Comparison of ENCODE assay signal across 9 cellular contexts in the genomic region with DNA sequence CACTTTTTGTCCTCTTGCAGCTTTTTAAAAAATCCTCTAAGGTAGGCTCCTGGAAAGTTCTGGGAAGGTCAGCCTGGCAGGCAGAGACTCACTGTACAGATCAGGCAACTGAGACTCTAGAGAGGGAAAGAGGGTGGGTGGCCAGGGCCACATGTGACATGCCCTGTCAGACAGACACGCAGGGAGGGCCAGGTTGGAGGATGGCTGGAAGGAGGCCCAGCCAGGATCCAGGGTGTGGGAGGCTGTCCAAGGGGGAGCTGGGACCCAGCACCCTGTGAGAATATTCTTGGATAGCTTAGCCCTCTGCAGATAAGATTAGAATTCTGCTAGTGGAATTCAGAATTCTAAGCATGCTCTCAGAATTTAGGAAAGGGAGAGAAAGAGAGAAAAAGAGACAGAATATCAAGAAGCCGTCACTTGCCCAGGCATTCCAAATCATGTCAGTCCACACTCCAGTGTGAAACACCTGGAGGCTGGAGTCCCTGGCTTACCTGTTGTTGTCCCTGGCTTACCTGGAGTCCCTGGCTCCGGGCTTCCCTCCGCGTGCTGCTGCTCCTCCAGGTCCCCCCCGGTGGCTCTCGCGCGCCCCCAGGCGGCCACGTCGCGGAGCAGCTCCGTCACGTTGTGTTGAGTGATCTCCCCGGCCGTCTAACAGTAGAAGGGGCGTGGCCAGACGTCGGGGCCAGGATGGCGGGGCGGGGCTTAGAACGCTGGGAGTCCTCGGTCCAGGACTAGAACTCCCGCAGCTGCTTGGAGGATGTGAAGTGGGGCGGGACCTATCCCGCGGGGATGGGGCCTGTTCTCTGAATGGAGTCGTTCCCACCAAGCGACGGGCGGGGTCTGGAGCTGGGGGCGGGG. TPM values are rescaled to one million over a fixed set of nuclear protein-coding genes. Genes with fewer than 3 reads are reported as not detected.
A peak's percentile ranks its signal among the peaks of the same experiment; 100 is the strongest.
DNase-seq lines count a peak whose midpoint lies in the region; ATAC-seq, FAIRE-seq and TF ChIP-seq lines count a peak whose summit lies in the region.
"Had no signal": no experiment of that assay in that cellular context is flagged by ENCODE, and none has a peak within 500 bp of the region (broad histone marks: within the 10 kb centered on the region; RNA-seq: fewer than 3 reads in every experiment).

No MANE protein-coding gene starts in this region.

- H3K27ac ChIP-seq in OCI-LY7 (ENCODE audit: low read depth, low read length, poor library complexity, severe bottlenecking): no peak overlapping the region
- H3K27ac ChIP-seq in endodermal cell (ENCODE audit: low read depth, low read length): no peak overlapping the region

- no peaks in the 10 kb centered on the region for H4K20me1 ChIP-seq in OCI-LY7 (ENCODE audit: insufficient read depth, low read length)

- peaks cover 2% of the 10 kb centered on the region for H3K9me3 Mint-ChIP-seq in endodermal cell

- H3K9ac ChIP-seq in endodermal cell (ENCODE audit: extremely low read depth, low read length, poor library complexity, severe bottlenecking): no peak overlapping the region

- H3K79me2 ChIP-seq in OCI-LY7 (ENCODE audit: insufficient read depth, low read depth, low read length): no peaks in the 10 kb centered on the region

- no peak overlapping the region for H3K27ac Mint-ChIP-seq in endodermal cell

- peaks cover 5% of the 10 kb centered on the region for H3K4me1 ChIP-seq in OCI-LY7 (ENCODE audit: insufficient read depth, low read length, poor library complexity, severe bottlenecking)
- H3K4me1 ChIP-seq in endodermal cell (ENCODE audit: control insufficient read depth, insufficient read depth, low read length): no peaks in the 10 kb centered on the region
- no peaks in the 10 kb centered on the region for H3K4me1 ChIP-seq in mucosa of descending colon (ENCODE audit: low read depth)

- H3K4me1 Mint-ChIP-seq in endodermal cell: peaks cover 6% of the 10 kb centered on the region

- in situ Hi-C loops in KBM-7 (cut with MboI; ENCODE audit: low pct_unique_long_range_greater_than_20kb, low sequenced_read_pairs): no loop called here

- H3K4me3 ChIP-seq in OCI-LY7 (ENCODE audit: low read depth, low read length, poor library complexity, severe bottlenecking) (peak overlapping the region; percentile 22), endodermal cell (ENCODE audit: low read length) (no peak overlapping the region), mucosa of descending colon (no peak overlapping the region)

- BruUV-seq in OCI-LY7 (replicated peaks; lab: Mats Ljungman, UMichigan): no TSS peak

- peak; percentile 97 for DNase-seq in GM12892 (ENCODE audit: insufficient read length)
- DNase-seq in KBM-7: peak; percentile 95
- DNase-seq in OCI-LY7 (ENCODE audit: low spot score): peak; percentile 95
- peak; percentile 54 for DNase-seq in activated CD8-positive, alpha-beta memory T cell treated with anti-CD3 and anti-CD28 coated beads, Interleukin-2, amount 50 U/mL, for 1 hour (ENCODE audit: extremely low read depth)
- peak; percentile 99 for DNase-seq in endodermal cell
- DNase-seq in mucosa of descending colon: peak; percentile 92
- peak; percentile 64 for DNase-seq in stimulated activated CD8-positive, alpha-beta memory T cell treated with anti-CD3 and anti-CD28 coated beads, Interleukin-7, amount 100 ng/mL, for 1 hour (ENCODE audit: low read depth in 2 of 2)

- POLR2A ChIA-PET in OCI-LY7 (lab: Charles Lee): no interaction called here

- CTCF ChIA-PET in OCI-LY7 (lab: Charles Lee; ENCODE audit: unreplicated experiment): interaction anchor here (0.6 to 1.5 kb wide), 2 partner anchors 9 to 10 kb away, joined by 3 to 4 read pairs; no protein-coding TSS in a partner anchor

- H3K36me3 Mint-ChIP-seq in endodermal cell (ENCODE audit: low read depth): no peaks in the 10 kb centered on the region

- no peak overlapping the region for H2AFZ ChIP-seq in OCI-LY7 (ENCODE audit: low read length)

- intact Hi-C loops in OCI-LY7 (cut with micrococcal nuclease; ENCODE audit: unreplicated experiment) (loop anchor here (1.0 to 5.0 kb wide), 3 partner anchors 19 to 278 kb away; no protein-coding TSS in a partner anchor), mucosa of descending colon (cut with DNase I, micrococcal nuclease) (no loop called here)

- peaks cover 83% of the 10 kb centered on the region for H3K27me3 Mint-ChIP-seq in endodermal cell (ENCODE audit: insufficient read depth)

- peak overlapping the region; percentile 18; the same call in 1 of the 2 replicates for H3K4me2 ChIP-seq in OCI-LY7 (ENCODE audit: low read length)

- FAIRE-seq in GM12892 (lab: Jason Lieb, UNC): peak; percentile 70

- no peak for TF ChIP-seq POLR2A in GM12892 (IDR thresholded peaks at IDR 0.05; ENCODE audit: low read depth, low read length)

- H3K36me3 ChIP-seq in OCI-LY7 (ENCODE audit: insufficient read depth, low read length) (no peaks in the 10 kb centered on the region), endodermal cell (ENCODE audit: control insufficient read depth, insufficient read depth, low read length) (no peaks in the 10 kb centered on the region), mucosa of descending colon (ENCODE audit: low read depth) (no peaks in the 10 kb centered on the region)

- ATAC-seq in mucosa of descending colon (peak; percentile 97), HG02571 (IDR thresholded peaks at IDR 0.05; ENCODE audit: unreplicated experiment) (no peak)

- H3K9me3 ChIP-seq in OCI-LY7 (ENCODE audit: low read length) (no peaks in the 10 kb centered on the region), endodermal cell (ENCODE audit: control insufficient read depth, low read length) (no peaks in the 10 kb centered on the region), mucosa of descending colon (no peaks in the 10 kb centered on the region)

- WGBS in endodermal cell (ENCODE audit: insufficient coverage in 1 of 2, insufficient read length in 1 of 2), 2 experiments: 4% methylated on average over 14 to 33 of the region's 33 CpGs

- peak; percentile 98 for TF ChIP-seq CTCF in OCI-LY7 (conservative IDR thresholded peaks at IDR 0.05; ENCODE audit: low read length)
- TF ChIP-seq CTCF in endodermal cell (conservative IDR thresholded peaks at IDR 0.05): peak; percentile 99
- peak; percentile 87 for TF ChIP-seq CTCF in mucosa of descending colon (IDR thresholded peaks at IDR 0.05)

- no peak overlapping the region for H3K4me3 Mint-ChIP-seq in endodermal cell

- no peaks in the 10 kb centered on the region for H3K27me3 ChIP-seq in endodermal cell (ENCODE audit: control insufficient read depth, insufficient read depth, low read length, poor library complexity, severe bottlenecking)

- no peaks in the 10 kb centered on the region for H3K9me2 ChIP-seq in OCI-LY7 (ENCODE audit: insufficient read depth, low read length)

RNA-seq across cellular contexts. Expression of gene TNNI3, which starts 2.8 kb away (rescaled TPM):
- polyA plus RNA-seq in GM12892 (2012; ENCODE audit: missing spikeins): not detected
- 2.6 TPM in 1 of 2 replicates, not detected in the other for total RNA-seq in OCI-LY7 (2014; rRNA removed; shearing (Covaris generic))
- total RNA-seq in OCI-LY7 (2022) (not detected in 2 replicates), endodermal cell (10 to 100 TPM in 1 of 2 donors, 1 to 10 TPM in 1; 9.8 to 14.2 TPM), mucosa of descending colon (1 to 10 TPM in 1 of 3 donors, not detected in 2; 2.2 TPM)
- 9.9 TPM for polyA plus RNA-seq in endodermal cell (2013, experiment 1 of 2)
- polyA plus RNA-seq in endodermal cell (2013, experiment 2 of 2): 9.5 TPM

RNA-seq across cellular contexts. Expression of gene DNAAF3, which starts 6.1 kb away (rescaled TPM):
- not detected for polyA plus RNA-seq in GM12892 (2012; ENCODE audit: missing spikeins)
- total RNA-seq in OCI-LY7 (2014; rRNA removed; shearing (Covaris generic)): 0.85 and 2.8 TPM in 2 replicates
- total RNA-seq in OCI-LY7 (2022) (2.2 and 2.5 TPM in 2 replicates), endodermal cell (1 to 10 TPM; 5.9 to 9.5 TPM), mucosa of descending colon (1 to 10 TPM in 1 of 3 donors, under 1 TPM in 2; 0.54 to 1.0 (median 0.69) TPM)
- 10.2 TPM for polyA plus RNA-seq in endodermal cell (2013, experiment 1 of 2)
- polyA plus RNA-seq in endodermal cell (2013, experiment 2 of 2): 7.5 TPM
- total RNA-seq: skeletal muscle tissue had no signal

RNA-seq across cellular contexts. Expression of gene TNNT1, which starts 11.4 kb away (rescaled TPM):
- not detected for polyA plus RNA-seq in GM12892 (2012; ENCODE audit: missing spikeins)
- total RNA-seq in OCI-LY7 (2014; rRNA removed; shearing (Covaris generic)): 17.6 and 21.9 TPM in 2 replicates
- total RNA-seq in OCI-LY7 (2022) (11.2 and 11.6 TPM in 2 replicates), endodermal cell (10 to 100 TPM; 22.9 to 66.7 TPM), mucosa of descending colon (1 to 10 TPM in 1 of 3 donors, under 1 TPM in 2; 0.63 to 1.1 (median 0.65) TPM)
- 43.3 TPM for polyA plus RNA-seq in endodermal cell (2013, experiment 1 of 2)
- 40.7 TPM for polyA plus RNA-seq in endodermal cell (2013, experiment 2 of 2)

RNA-seq across cellular contexts. Expression of gene SYT5, which starts 19.7 kb away (rescaled TPM):
- polyA plus RNA-seq in GM12892 (2012; ENCODE audit: missing spikeins): not detected
- total RNA-seq in OCI-LY7 (2014; rRNA removed; shearing (Covaris generic)): 0.44 TPM in 1 of 2 replicates, not detected in the other
- total RNA-seq in OCI-LY7 (2022) (0.84 and 1.3 TPM in 2 replicates), endodermal cell (not detected), mucosa of descending colon (1 to 10 TPM; 1.0 to 2.9 (median 1.2) TPM)
- polyA plus RNA-seq in endodermal cell (2013, experiment 1 of 2): 6.1 TPM
- polyA plus RNA-seq in endodermal cell (2013, experiment 2 of 2): 7.9 TPM
- total RNA-seq: skeletal muscle tissue had no signal

RNA-seq across cellular contexts. Expression of gene PPP1R12C, which starts 42.9 kb away (rescaled TPM):
- polyA plus RNA-seq in GM12892 (2012; ENCODE audit: missing spikeins): 30.1 TPM
- 194 and 211 TPM in 2 replicates for total RNA-seq in OCI-LY7 (2014; rRNA removed; shearing (Covaris generic))
- total RNA-seq in OCI-LY7 (2022): 177 and 186 TPM in 2 replicates
- 100 to 1,000 TPM in 1 of 2 donors, 10 to 100 TPM in 1; 98.2 to 107 TPM for total RNA-seq in endodermal cell
- polyA plus RNA-seq in endodermal cell (2013, experiment 1 of 2): 53.5 TPM
- polyA plus RNA-seq in endodermal cell (2013, experiment 2 of 2): 49.1 TPM
- total RNA-seq in mucosa of descending colon: 100 to 1,000 TPM in 2 of 3 donors, 10 to 100 TPM in 1; 99.8 to 236 (median 112) TPM

Comparison
In these comparisons a context has a peak if more than half of its experiments do, and no peak if none do; other contexts are left out.
1. RNA of gene TNNT1, which starts 11.4 kb away (total RNA-seq): 22.9 to 66.7 TPM in endodermal cell and 11.2 to 21.9 TPM in OCI-LY7; 0.63 to 1.1 TPM in mucosa of descending colon; every median in the first group is over 4 times any median in the second.
2. Peak in every context shown above with its lines, with median percentiles within 50 percentile points of each other: DNase-seq and CTCF ChIP-seq.